1 cellular context compared by ENCODE assay signal in the genomic region with DNA sequence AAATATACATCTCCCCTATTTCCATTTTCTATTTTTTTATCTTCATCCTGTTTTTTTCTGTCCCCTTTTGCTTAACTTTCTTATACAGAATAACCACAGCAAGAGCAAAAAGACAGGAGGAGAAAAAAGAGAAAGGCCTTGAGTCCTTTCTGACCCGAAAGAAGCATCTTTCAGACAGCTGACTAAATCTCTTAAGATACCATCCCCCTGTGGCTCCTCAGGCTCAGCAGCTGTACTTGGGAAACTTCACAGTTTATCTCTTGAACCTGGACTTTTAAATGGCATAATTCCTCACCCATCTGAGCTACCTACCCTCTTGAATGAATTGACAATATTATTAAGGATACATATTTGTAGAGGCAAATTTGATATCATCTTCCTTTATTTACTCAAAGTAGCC.
TF ChIP-seq lines count a peak whose summit lies in the region.

No MANE protein-coding gene starts in this region.

TF ChIP-seq in GM23338, 12 proteins besides CTCF, POLR2A, EP300 and RAD21 (continued from another document):
- TF ChIP-seq, protein P1, sequence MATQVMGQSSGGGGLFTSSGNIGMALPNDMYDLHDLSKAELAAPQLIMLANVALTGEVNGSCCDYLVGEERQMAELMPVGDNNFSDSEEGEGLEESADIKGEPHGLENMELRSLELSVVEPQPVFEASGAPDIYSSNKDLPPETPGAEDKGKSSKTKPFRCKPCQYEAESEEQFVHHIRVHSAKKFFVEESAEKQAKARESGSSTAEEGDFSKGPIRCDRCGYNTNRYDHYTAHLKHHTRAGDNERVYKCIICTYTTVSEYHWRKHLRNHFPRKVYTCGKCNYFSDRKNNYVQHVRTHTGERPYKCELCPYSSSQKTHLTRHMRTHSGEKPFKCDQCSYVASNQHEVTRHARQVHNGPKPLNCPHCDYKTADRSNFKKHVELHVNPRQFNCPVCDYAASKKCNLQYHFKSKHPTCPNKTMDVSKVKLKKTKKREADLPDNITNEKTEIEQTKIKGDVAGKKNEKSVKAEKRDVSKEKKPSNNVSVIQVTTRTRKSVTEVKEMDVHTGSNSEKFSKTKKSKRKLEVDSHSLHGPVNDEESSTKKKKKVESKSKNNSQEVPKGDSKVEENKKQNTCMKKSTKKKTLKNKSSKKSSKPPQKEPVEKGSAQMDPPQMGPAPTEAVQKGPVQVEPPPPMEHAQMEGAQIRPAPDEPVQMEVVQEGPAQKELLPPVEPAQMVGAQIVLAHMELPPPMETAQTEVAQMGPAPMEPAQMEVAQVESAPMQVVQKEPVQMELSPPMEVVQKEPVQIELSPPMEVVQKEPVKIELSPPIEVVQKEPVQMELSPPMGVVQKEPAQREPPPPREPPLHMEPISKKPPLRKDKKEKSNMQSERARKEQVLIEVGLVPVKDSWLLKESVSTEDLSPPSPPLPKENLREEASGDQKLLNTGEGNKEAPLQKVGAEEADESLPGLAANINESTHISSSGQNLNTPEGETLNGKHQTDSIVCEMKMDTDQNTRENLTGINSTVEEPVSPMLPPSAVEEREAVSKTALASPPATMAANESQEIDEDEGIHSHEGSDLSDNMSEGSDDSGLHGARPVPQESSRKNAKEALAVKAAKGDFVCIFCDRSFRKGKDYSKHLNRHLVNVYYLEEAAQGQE (IDR thresholded peaks at IDR 0.05; ENCODE audit: unreplicated experiment): no peak
- TF ChIP-seq ZNF331 (CRISPR knock-in tag; IDR thresholded peaks at IDR 0.05; ENCODE audit: low read depth) (no peak), POLR2AphosphoS5 (IDR thresholded peaks at IDR 0.05; ENCODE audit: low read depth) (no peak), EZH2phosphoT487 (IDR thresholded peaks at IDR 0.05; ENCODE audit: unreplicated experiment) (no peak), CREB1 (CRISPR knock-in tag; IDR thresholded peaks at IDR 0.05; ENCODE audit: low read depth) (no peak)
- TF ChIP-seq, protein P2, sequence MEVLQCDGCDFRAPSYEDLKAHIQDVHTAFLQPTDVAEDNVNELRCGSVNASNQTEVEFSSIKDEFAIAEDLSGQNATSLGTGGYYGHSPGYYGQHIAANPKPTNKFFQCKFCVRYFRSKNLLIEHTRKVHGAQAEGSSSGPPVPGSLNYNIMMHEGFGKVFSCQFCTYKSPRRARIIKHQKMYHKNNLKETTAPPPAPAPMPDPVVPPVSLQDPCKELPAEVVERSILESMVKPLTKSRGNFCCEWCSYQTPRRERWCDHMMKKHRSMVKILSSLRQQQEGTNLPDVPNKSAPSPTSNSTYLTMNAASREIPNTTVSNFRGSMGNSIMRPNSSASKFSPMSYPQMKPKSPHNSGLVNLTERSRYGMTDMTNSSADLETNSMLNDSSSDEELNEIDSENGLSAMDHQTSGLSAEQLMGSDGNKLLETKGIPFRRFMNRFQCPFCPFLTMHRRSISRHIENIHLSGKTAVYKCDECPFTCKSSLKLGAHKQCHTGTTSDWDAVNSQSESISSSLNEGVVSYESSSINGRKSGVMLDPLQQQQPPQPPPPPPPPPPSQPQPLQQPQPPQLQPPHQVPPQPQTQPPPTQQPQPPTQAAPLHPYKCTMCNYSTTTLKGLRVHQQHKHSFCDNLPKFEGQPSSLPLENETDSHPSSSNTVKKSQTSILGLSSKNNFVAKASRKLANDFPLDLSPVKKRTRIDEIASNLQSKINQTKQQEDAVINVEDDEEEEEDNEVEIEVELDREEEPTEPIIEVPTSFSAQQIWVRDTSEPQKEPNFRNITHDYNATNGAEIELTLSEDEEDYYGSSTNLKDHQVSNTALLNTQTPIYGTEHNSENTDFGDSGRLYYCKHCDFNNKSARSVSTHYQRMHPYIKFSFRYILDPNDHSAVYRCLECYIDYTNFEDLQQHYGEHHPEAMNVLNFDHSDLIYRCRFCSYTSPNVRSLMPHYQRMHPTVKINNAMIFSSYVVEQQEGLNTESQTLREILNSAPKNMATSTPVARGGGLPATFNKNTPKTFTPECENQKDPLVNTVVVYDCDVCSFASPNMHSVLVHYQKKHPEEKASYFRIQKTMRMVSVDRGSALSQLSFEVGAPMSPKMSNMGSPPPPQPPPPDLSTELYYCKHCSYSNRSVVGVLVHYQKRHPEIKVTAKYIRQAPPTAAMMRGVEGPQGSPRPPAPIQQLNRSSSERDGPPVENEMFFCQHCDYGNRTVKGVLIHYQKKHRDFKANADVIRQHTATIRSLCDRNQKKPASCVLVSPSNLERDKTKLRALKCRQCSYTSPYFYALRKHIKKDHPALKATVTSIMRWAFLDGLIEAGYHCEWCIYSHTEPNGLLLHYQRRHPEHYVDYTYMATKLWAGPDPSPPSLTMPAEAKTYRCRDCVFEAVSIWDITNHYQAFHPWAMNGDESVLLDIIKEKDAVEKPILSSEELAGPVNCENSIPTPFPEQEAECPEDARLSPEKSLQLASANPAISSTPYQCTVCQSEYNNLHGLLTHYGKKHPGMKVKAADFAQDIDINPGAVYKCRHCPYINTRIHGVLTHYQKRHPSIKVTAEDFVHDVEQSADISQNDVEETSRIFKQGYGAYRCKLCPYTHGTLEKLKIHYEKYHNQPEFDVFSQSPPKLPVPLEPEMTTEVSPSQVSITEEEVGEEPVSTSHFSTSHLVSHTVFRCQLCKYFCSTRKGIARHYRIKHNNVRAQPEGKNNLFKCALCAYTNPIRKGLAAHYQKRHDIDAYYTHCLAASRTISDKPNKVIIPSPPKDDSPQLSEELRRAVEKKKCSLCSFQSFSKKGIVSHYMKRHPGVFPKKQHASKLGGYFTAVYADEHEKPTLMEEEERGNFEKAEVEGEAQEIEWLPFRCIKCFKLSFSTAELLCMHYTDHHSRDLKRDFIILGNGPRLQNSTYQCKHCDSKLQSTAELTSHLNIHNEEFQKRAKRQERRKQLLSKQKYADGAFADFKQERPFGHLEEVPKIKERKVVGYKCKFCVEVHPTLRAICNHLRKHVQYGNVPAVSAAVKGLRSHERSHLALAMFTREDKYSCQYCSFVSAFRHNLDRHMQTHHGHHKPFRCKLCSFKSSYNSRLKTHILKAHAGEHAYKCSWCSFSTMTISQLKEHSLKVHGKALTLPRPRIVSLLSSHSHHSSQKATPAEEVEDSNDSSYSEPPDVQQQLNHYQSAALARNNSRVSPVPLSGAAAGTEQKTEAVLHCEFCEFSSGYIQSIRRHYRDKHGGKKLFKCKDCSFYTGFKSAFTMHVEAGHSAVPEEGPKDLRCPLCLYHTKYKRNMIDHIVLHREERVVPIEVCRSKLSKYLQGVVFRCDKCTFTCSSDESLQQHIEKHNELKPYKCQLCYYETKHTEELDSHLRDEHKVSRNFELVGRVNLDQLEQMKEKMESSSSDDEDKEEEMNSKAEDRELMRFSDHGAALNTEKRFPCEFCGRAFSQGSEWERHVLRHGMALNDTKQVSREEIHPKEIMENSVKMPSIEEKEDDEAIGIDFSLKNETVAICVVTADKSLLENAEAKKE (CRISPR knock-in tag; IDR thresholded peaks at IDR 0.05): no peak
